Comparison of ENCODE assay signal across 8 cellular contexts in the genomic region with DNA sequence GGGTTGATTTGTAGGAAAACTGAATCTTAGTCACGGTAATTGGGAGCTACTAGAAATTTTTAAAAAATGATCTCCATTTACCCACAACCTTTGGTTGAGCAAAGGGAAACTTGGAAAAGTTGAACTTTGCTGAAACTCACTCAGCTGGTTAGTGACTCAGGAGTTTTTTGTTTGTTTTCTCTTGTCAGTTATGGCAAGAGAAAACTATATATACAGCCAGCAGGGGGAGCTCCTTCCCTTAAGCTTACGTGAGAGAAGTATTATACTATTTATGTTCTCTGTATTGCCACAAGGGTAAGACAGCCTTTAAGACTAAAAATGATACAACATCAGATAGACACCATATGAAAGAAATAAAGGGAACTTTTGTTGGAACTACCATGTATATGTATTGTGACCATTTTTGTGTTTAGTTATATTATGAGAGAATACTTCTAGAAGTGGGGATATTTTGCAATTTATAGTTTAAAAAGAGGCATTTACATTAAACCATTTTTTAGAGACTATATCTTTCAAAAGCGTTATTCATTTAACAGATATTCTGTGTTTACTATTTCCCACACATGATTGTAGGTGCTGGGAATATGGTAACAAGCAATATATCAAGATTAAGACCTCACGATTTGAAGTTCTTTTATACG. TPM values are rescaled to one million over a fixed set of nuclear protein-coding genes. Genes with fewer than 3 reads are reported as not detected.
DNase-seq lines count a peak whose midpoint lies in the region; ATAC-seq and TF ChIP-seq lines count a peak whose summit lies in the region.

No MANE protein-coding gene starts in this region.

- peak; percentile 46 for DNase-seq in ELF-1 (ENCODE audit: low read depth, low spot score)
- DNase-seq in HuH-7.5 (ENCODE audit: low spot score), result peak; percentile 44
- peak; percentile 87 for DNase-seq in NOMO-1 treated with DMSO at 0.1 percent for 48 hours (lab: John Stamatoyannopoulos, UW; ENCODE audit: unreplicated experiment)
- DNase-seq in activated CD8-positive, alpha-beta memory T cell treated with anti-CD3 and anti-CD28 coated beads, Interleukin-2, amount 50 U/mL, for 4 hours, result peak; percentile 59
- DNase-seq in fibroblast of the aortic adventitia (ENCODE audit: low read depth), result peak; percentile 94
- peak; percentile 29 for DNase-seq in omental fat pad (ENCODE audit: low spot score)
- DNase-seq in cortex of kidney (lab: John Stamatoyannopoulos, UW), result no peak

- peak; percentile 88 for TF ChIP-seq CTCF in fibroblast of the aortic adventitia (IDR thresholded peaks at IDR 0.05; ENCODE audit: insufficient read depth, low read length)
- peak in 1 of 3 donors; percentile 18 for TF ChIP-seq CTCF in omental fat pad (IDR thresholded peaks at IDR 0.05)

- H3K4me3 ChIP-seq in fibroblast of the aortic adventitia (ENCODE audit: low read depth, low read length), result no peak overlapping the region

- peak; percentile 62 for ATAC-seq in GM21717 (IDR thresholded peaks at IDR 0.05; ENCODE audit: unreplicated experiment)
- ATAC-seq in omental fat pad (ENCODE audit: low FRiP score), result peak; percentile 93

RNA-seq across cellular contexts. Expression of a gene that starts 28.1 kb away (rescaled TPM):
- total RNA-seq in fibroblast of the aortic adventitia (ENCODE audit: low replicate concordance) (0.18 and 0.98 TPM in 2 replicates), omental fat pad (10 to 100 TPM in 2 of 4 donors, 1 to 10 TPM in 2; 2.6 to 20.9 (median 9.3) TPM)

RNA-seq across cellular contexts. Expression of a gene that starts 37.1 kb away (rescaled TPM):
- 162 and 166 TPM in 2 replicates for total RNA-seq in fibroblast of the aortic adventitia (ENCODE audit: low replicate concordance)
- 100 to 1,000 TPM; 131 to 204 (median 172) TPM for total RNA-seq in omental fat pad
